22 cellular contexts compared by ENCODE assay signal in genomic region chr13:42762251-42762650, GRCh38. TPM values are rescaled to one million over a fixed set of nuclear protein-coding genes. Genes with fewer than 3 reads are reported as not detected.
DNase-seq lines count a peak whose midpoint lies in the region; ATAC-seq, FAIRE-seq and TF ChIP-seq lines count a peak whose summit lies in the region.
"Had no signal": no experiment of that assay in that cellular context is flagged by ENCODE, and none has a peak within 500 bp of the region (broad histone marks: within the 10 kb centered on the region; RNA-seq: fewer than 3 reads in every experiment).

No MANE protein-coding gene starts in this region.

- H3K36me3 ChIP-seq in Caco-2 (ENCODE audit: control insufficient read depth, insufficient read depth, low read length) (no peaks in the 10 kb centered on the region), SJSA1 (no peaks in the 10 kb centered on the region), mesendoderm (ENCODE audit: control insufficient read depth, insufficient read depth, low read length) (no peaks in the 10 kb centered on the region)
- H3K36me3 ChIP-seq: BLaER1, SJCRH30 had no signal

- H4K5ac ChIP-seq in mesendoderm (ENCODE audit: low read length), result no peak overlapping the region

- peak overlapping the region; percentile 98 for H3K27ac ChIP-seq in SJSA1
- no peak overlapping the region for H3K27ac ChIP-seq in mesendoderm (ENCODE audit: low read depth, low read length)
- H3K27ac ChIP-seq: BLaER1, SJCRH30 had no signal

- H3K18ac ChIP-seq in mesendoderm (ENCODE audit: low read length), result no peak overlapping the region

- no peaks in the 10 kb centered on the region for H3K79me2 ChIP-seq in mesendoderm (ENCODE audit: control insufficient read depth, insufficient read depth, low read length)

- FAIRE-seq in endometrium (lab: Jason Lieb, UNC), result peak; percentile 82
- FAIRE-seq: A204.1, G401.6, islet of Langerhans, K562 had no signal

- H3K9me3 ChIP-seq in Caco-2 (no peaks in the 10 kb centered on the region; the same call in 1 of the 2 replicates), SJSA1 (replicated peaks) (no peaks in the 10 kb centered on the region)
- H3K9me3 ChIP-seq: BLaER1, SJCRH30 had no signal

- H3K4me3 Mint-ChIP-seq in Caco-2 (ENCODE audit: unreplicated experiment), result no peak overlapping the region
- H3K4me3 Mint-ChIP-seq: activated CD4-positive, alpha-beta memory T cell treated with anti-CD3 and anti-CD28 coated beads for 36 hours had no signal

- peaks cover 6% of the 10 kb centered on the region for H3K27me3 Mint-ChIP-seq in Caco-2 (ENCODE audit: insufficient read depth, unreplicated experiment)

- H3K36me3 Mint-ChIP-seq in Caco-2 (ENCODE audit: insufficient read depth, unreplicated experiment), result no peaks in the 10 kb centered on the region
- H3K36me3 Mint-ChIP-seq: activated CD4-positive, alpha-beta memory T cell treated with anti-CD3 and anti-CD28 coated beads for 36 hours had no signal

- no peak overlapping the region for H3K9ac ChIP-seq in mesendoderm (ENCODE audit: low read length)
- H3K9ac ChIP-seq: BLaER1 had no signal

- H3K4ac ChIP-seq in mesendoderm (ENCODE audit: low read depth, low read length), result no peak overlapping the region

- POLR2A ChIA-PET in Caco-2 (lab: Charles Lee), result no interaction called here

- intact Hi-C loops in Caco-2 (cut with micrococcal nuclease; ENCODE audit: unreplicated experiment), result no loop called here
- intact Hi-C loops in Right ventricle myocardium superior (cut with DNase I), result no loop called here

- no peaks in the 10 kb centered on the region for H3K27me3 ChIP-seq in Caco-2 (replicated peaks; ENCODE audit: control insufficient read depth, insufficient read depth, low read length)
- no peaks in the 10 kb centered on the region for H3K27me3 ChIP-seq in SJSA1 (replicated peaks)
- H3K27me3 ChIP-seq in mesendoderm (ENCODE audit: insufficient read depth, low read length, poor library complexity), result no peaks in the 10 kb centered on the region
- H3K27me3 ChIP-seq: BLaER1, SJCRH30 had no signal

- H4K8ac ChIP-seq in mesendoderm (ENCODE audit: low read depth, low read length), result no peak overlapping the region

- H3K4me1 ChIP-seq in Caco-2, result no peaks in the 10 kb centered on the region
- peaks cover 39% of the 10 kb centered on the region for H3K4me1 ChIP-seq in SJSA1 (replicated peaks)
- H3K4me1 ChIP-seq in mesendoderm (ENCODE audit: control insufficient read depth, low read depth, low read length), result no peaks in the 10 kb centered on the region
- H3K4me1 ChIP-seq: BLaER1, SJCRH30 had no signal

- no peak overlapping the region for H2BK5ac ChIP-seq in mesendoderm (ENCODE audit: low read length)

- no peak overlapping the region for H2AK5ac ChIP-seq in mesendoderm (ENCODE audit: low read length)

- H2BK15ac ChIP-seq in mesendoderm (replicated peaks; ENCODE audit: low read depth), result no peak overlapping the region

- BruUV-seq in Caco-2 (replicated peaks; lab: Mats Ljungman, UMichigan), result no TSS peak

- no peak overlapping the region for H2BK120ac ChIP-seq in mesendoderm (ENCODE audit: low read depth, low read length)

- H3K27ac Mint-ChIP-seq in Caco-2 (ENCODE audit: unreplicated experiment), result peak overlapping the region; percentile 38
- H3K27ac Mint-ChIP-seq: activated CD4-positive, alpha-beta memory T cell treated with anti-CD3 and anti-CD28 coated beads for 36 hours had no signal

- ATAC-seq in Right ventricle myocardium superior (ENCODE audit: poor library complexity), result no peak
- ATAC-seq in GM18502 (IDR thresholded peaks at IDR 0.05; ENCODE audit: poor library complexity, unreplicated experiment), result no peak
- ATAC-seq: K562 had no signal

- DNase-seq in Caco-2 (no peak), SJSA1 (ENCODE audit: low read depth in 1 of 2, low spot score in 2 of 2) (peak; percentile 66 to 90), mesendoderm (peak; percentile 66), CD1c-positive myeloid dendritic cell (ENCODE audit: extremely low spot score) (no peak), Right ventricle myocardium superior (no peak), SKM-1 treated with dmso at 0.1 percent for 144 hours (lab: John Stamatoyannopoulos, UW; ENCODE audit: unreplicated experiment) (no peak)
- DNase-seq: activated CD4-positive, alpha-beta memory T cell treated with anti-CD3 and anti-CD28 coated beads for 36 hours; amygdala; effector CD4-positive, alpha-beta T cell; NCI-H82; SJCRH30 had no signal

- no peaks in the 10 kb centered on the region for H3K9me3 Mint-ChIP-seq in Caco-2 (ENCODE audit: unreplicated experiment)
- H3K9me3 Mint-ChIP-seq: activated CD4-positive, alpha-beta memory T cell treated with anti-CD3 and anti-CD28 coated beads for 36 hours had no signal

- CTCF ChIA-PET in Caco-2 (lab: Charles Lee), result no interaction called here

- H3K4me3 ChIP-seq in Caco-2 (ENCODE audit: low read depth, low read length), result no peak overlapping the region
- H3K4me3 ChIP-seq in SJSA1, result no peak overlapping the region
- no peak overlapping the region for H3K4me3 ChIP-seq in mesendoderm (ENCODE audit: low read length)
- H3K4me3 ChIP-seq: BLaER1, K562, SJCRH30 had no signal

- H3K23ac ChIP-seq in mesendoderm (ENCODE audit: low read length), result no peak overlapping the region

- H3K4me1 Mint-ChIP-seq in Caco-2 (ENCODE audit: low read depth, unreplicated experiment), result peaks cover 6% of the 10 kb centered on the region

- H3K79me1 ChIP-seq in mesendoderm (ENCODE audit: low read length), result no peaks in the 10 kb centered on the region

- no peak overlapping the region for H3K56ac ChIP-seq in mesendoderm (ENCODE audit: low read length)

- no peak for TF ChIP-seq CTCF in Caco-2 (IDR thresholded peaks at IDR 0.05; ENCODE audit: insufficient read depth in 1 of 2, low read depth in 1 of 2, low read length in 1 of 2, severe bottlenecking in 1 of 2, unreplicated experiment in 1 of 2)

- WGBS in mesendoderm (ENCODE audit: extremely low coverage, insufficient coverage, low lambda C conversion rate), result no CpG with 5 or more reads among the region's 3 CpGs

- no peak overlapping the region for H3K4me2 ChIP-seq in mesendoderm (ENCODE audit: low read length)
- H3K4me2 ChIP-seq: BLaER1 had no signal

RNA-seq across cellular contexts. Expression of gene FAM216B, which starts 19.1 kb away (rescaled TPM):
- total RNA-seq in Caco-2 (2022) (not detected in 2 replicates), Right ventricle myocardium superior (4.6 TPM)
- total RNA-seq in SJSA1 (2014; rRNA removed; shearing (Covaris generic)), result 1.4 TPM in 1 of 2 replicates, not detected in the other
- polyA plus RNA-seq in mesendoderm (2013, experiment 1 of 2), result not detected
- polyA plus RNA-seq in mesendoderm (2013, experiment 2 of 2), result not detected
- total RNA-seq: activated CD4-positive, alpha-beta memory T cell treated with anti-CD3 and anti-CD28 coated beads for 36 hours; K562; lower leg skin; renal cortical epithelial cell; SJCRH30; T-helper 2 cell treated with Interferon-gamma antibody and Interleukin-4, amounts not matched to agents 100 ng/mL and 5 ng/mL, for 36 hours; urinary bladder had no signal
- polyA plus RNA-seq: K562, urinary bladder had no signal

Comparison
In these comparisons a context has a peak if more than half of its experiments do, and no peak if none do; other contexts are left out.
1. DNase-seq: peak in SJSA1 (2 of 2) and mesendoderm (single experiment); none in Caco-2 (0 of 2), CD1c-positive myeloid dendritic cell (single experiment), Right ventricle myocardium superior (single experiment) and SKM-1 treated with dmso at 0.1 percent for 144 hours (single experiment).